21 cellular contexts compared by ENCODE assay signal in genomic region chr14:78445275-78445674, GRCh38.
"Had no signal": no experiment of that assay in that cellular context is flagged by ENCODE, and none has a peak within 500 bp of the region (broad histone marks: within the 10 kb centered on the region; RNA-seq: fewer than 3 reads in every experiment).

No MANE protein-coding gene starts in this region.

- H3K27ac ChIP-seq: PC-9, Peyer's patch, SJCRH30 had no signal

- H3K36me3 ChIP-seq: MG63, Peyer's patch, SJCRH30 had no signal

- H3K9me3 ChIP-seq: MG63, Peyer's patch, SJCRH30 had no signal

- DNase-seq: Karpas-422; KG1; MG63; NCI-H1092 treated with DMSO at 0.1 percent for 48 hours; NCI-H1436; NCI-H187; NCI-H2029; NCI-H2081 treated with DMSO at 0.1 percent for 48 hours; NCI-H2171; NCI-H226; NCI-H446; NCI-H510A; NCI-H524 treated with DMSO at 0.1 percent for 48 hours; NCI-H69; NCI-H774; NK-92 treated with Interleukin-12 subunit alpha and Interleukin-12 subunit beta, amount 100 ng/mL, for 24 hours; PC-9; Peyer's patch; SHP77 treated with DMSO at 0.1 percent for 48 hours; SJCRH30 had no signal

- H3K27me3 ChIP-seq: MG63, Peyer's patch, SJCRH30 had no signal

- H3K4me1 ChIP-seq: Peyer's patch, SJCRH30 had no signal

- ATAC-seq: Right ventricle myocardium inferior had no signal

- H3K4me3 ChIP-seq: MG63, PC-9, Peyer's patch, SJCRH30 had no signal
